ENCODE assay signal across 29 cellular contexts in the genomic region with DNA sequence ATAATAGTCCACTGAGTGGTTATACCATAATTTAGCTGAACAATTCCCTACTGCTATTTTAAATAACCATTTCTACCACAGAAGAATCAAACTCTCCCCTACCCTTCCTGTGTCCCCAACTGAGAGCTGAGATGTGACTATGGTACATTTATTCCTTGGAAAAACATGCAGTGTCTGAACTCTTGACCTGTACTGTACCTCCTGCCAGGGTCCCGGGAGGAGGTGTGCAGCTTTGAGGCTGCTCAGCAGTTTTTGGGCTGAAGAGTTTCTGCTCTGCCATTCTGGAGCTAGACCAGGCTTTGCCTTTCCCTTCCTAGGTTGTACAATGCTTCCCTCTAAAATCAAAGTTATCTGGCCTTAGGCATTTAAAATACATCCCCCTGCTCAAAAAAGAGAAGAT.
"Had no signal": no experiment of that assay in that cellular context is flagged by ENCODE, and none has a peak within 500 bp of the region (broad histone marks: within the 10 kb centered on the region; RNA-seq: fewer than 3 reads in every experiment).

No MANE protein-coding gene starts in this region.

- H3K9me3 ChIP-seq: adrenal gland, left ventricle myocardium inferior, neutrophil, pancreas, upper lobe of left lung had no signal

- H2AFZ ChIP-seq: hepatocyte had no signal

- H3K4me3 Mint-ChIP-seq: activated B cell treated with CpG ODN at 0.5 μM for 24 hours; activated CD4-positive, alpha-beta T cell treated with anti-CD3 and anti-CD28 coated beads for 36 hours; activated naive CD8-positive, alpha-beta T cell; activated T-cell treated with anti-CD3 and anti-CD28 coated beads, Interleukin-2, amount 50 U/mL, for 24 hours; immature natural killer cell; natural killer cell; stimulated activated memory B cell treated with anti-CD40 and anti-IgM and Interleukin-4, amounts not matched to agents 10 μg/mL and 1 μg/mL and 100 μg/mL, for 72 hours; T-helper 1 cell treated with Interleukin-12 subunit alpha and Interleukin-12 subunit beta and Interleukin-4 antibody, amounts not matched to agents 30 μg/mL and 1 μg/mL, for 36 hours had no signal

- ATAC-seq: activated CD4-positive, alpha-beta T cell treated with anti-CD3 and anti-CD28 coated beads for 36 hours; natural killer cell; right cardiac atrium; stimulated activated memory B cell treated with anti-CD40 and anti-IgM and Interleukin-4, amounts not matched to agents 10 μg/mL and 1 μg/mL and 100 μg/mL, for 72 hours had no signal

- H3K27ac Mint-ChIP-seq: activated B cell treated with CpG ODN at 0.5 μM for 24 hours; activated CD4-positive, alpha-beta T cell treated with anti-CD3 and anti-CD28 coated beads for 36 hours; activated naive CD8-positive, alpha-beta T cell; activated T-cell treated with anti-CD3 and anti-CD28 coated beads, Interleukin-2, amount 50 U/mL, for 24 hours; activated T-helper 2 cell treated with anti-CD3 and anti-CD28 coated beads, Interferon-gamma antibody, Interleukin-2, Interleukin-4, amounts not matched to agents 10 μg/mL and 5 μg/mL and 100 μg/mL, durations not matched to agents 14 hours and 24 hours and 36 hours; immature natural killer cell; natural killer cell; stimulated activated memory B cell treated with anti-CD40 and anti-IgM and Interleukin-4, amounts not matched to agents 10 μg/mL and 1 μg/mL and 100 μg/mL, for 72 hours; T-helper 1 cell treated with Interleukin-12 subunit alpha and Interleukin-12 subunit beta and Interleukin-4 antibody, amounts not matched to agents 30 μg/mL and 1 μg/mL, for 36 hours had no signal

- H3K27me3 ChIP-seq: adrenal gland, hepatocyte, neutrophil, pancreas, upper lobe of left lung had no signal

- H3K4me2 ChIP-seq: hepatocyte had no signal

- H3K9me3 Mint-ChIP-seq: activated B cell treated with CpG ODN at 0.5 μM for 24 hours; activated T-cell treated with anti-CD3 and anti-CD28 coated beads, Interleukin-2, amount 50 U/mL, for 24 hours; activated T-helper 2 cell treated with anti-CD3 and anti-CD28 coated beads, Interferon-gamma antibody, Interleukin-2, Interleukin-4, amounts not matched to agents 10 μg/mL and 5 μg/mL and 100 μg/mL, durations not matched to agents 14 hours and 24 hours and 36 hours; natural killer cell; stimulated activated memory B cell treated with anti-CD40 and anti-IgM and Interleukin-4, amounts not matched to agents 10 μg/mL and 1 μg/mL and 100 μg/mL, for 72 hours; T-helper 1 cell treated with Interleukin-12 subunit alpha and Interleukin-12 subunit beta and Interleukin-4 antibody, amounts not matched to agents 30 μg/mL and 1 μg/mL, for 36 hours had no signal

- H3K4me1 Mint-ChIP-seq: activated B cell treated with CpG ODN at 0.5 μM for 24 hours; activated CD4-positive, alpha-beta T cell treated with anti-CD3 and anti-CD28 coated beads for 36 hours; immature natural killer cell; natural killer cell; stimulated activated memory B cell treated with anti-CD40 and anti-IgM and Interleukin-4, amounts not matched to agents 10 μg/mL and 1 μg/mL and 100 μg/mL, for 72 hours had no signal

- H3K27me3 Mint-ChIP-seq: activated B cell treated with CpG ODN at 0.5 μM for 24 hours; activated CD4-positive, alpha-beta T cell treated with anti-CD3 and anti-CD28 coated beads for 36 hours; activated naive CD8-positive, alpha-beta T cell; activated T-cell treated with anti-CD3 and anti-CD28 coated beads, Interleukin-2, amount 50 U/mL, for 24 hours; stimulated activated memory B cell treated with anti-CD40 and anti-IgM and Interleukin-4, amounts not matched to agents 10 μg/mL and 1 μg/mL and 100 μg/mL, for 72 hours had no signal

- H3K36me3 ChIP-seq: adrenal gland, left ventricle myocardium inferior, neutrophil, pancreas, upper lobe of left lung had no signal

- DNase-seq: activated B cell treated with CpG ODN at 0.5 μM for 24 hours; activated CD4-positive, alpha-beta T cell treated with anti-CD3 and anti-CD28 coated beads for 36 hours; activated CD4-positive, alpha-beta T cell treated with anti-CD3 and anti-CD28 coated beads, Interleukin-2, amount 50 U/mL, for 4 hours; activated CD8-positive, alpha-beta memory T cell treated with anti-CD3 and anti-CD28 coated beads for 24 hours; activated CD8-positive, alpha-beta memory T cell treated with anti-CD3 and anti-CD28 coated beads, Interleukin-2, amount 50 U/mL, for 4 hours; activated naive CD4-positive, alpha-beta T cell; activated T-cell treated with anti-CD3 and anti-CD28 coated beads, Interleukin-2, amount 50 U/mL, for 24 hours; adrenal gland; cerebellar nuclear complex; cortex of kidney; erythroblast; foreskin melanocyte; glutamatergic neuron; immature natural killer cell; kidney glomerular epithelial cell; left ventricle myocardium inferior; natural killer cell; pancreas; right cardiac atrium; small intestine; stimulated activated CD4-positive, alpha-beta T cell treated with anti-CD3 and anti-CD28 coated beads, Interleukin-15, amount 100 ng/mL, for 24 hours; T1000; upper lobe of left lung had no signal

- H3K4me3 ChIP-seq: adrenal gland, hepatocyte, left ventricle myocardium inferior, pancreas, upper lobe of left lung had no signal

- H3K27ac ChIP-seq: adrenal gland, hepatocyte, left ventricle myocardium inferior, neutrophil, pancreas, upper lobe of left lung had no signal

- H3K36me3 Mint-ChIP-seq: activated naive CD8-positive, alpha-beta T cell; immature natural killer cell; natural killer cell; stimulated activated memory B cell treated with anti-CD40 and anti-IgM and Interleukin-4, amounts not matched to agents 10 μg/mL and 1 μg/mL and 100 μg/mL, for 72 hours had no signal

- H3K4me1 ChIP-seq: adrenal gland, left ventricle myocardium inferior, pancreas, upper lobe of left lung had no signal
